8 cellular contexts compared by ENCODE assay signal in the genomic region with DNA sequence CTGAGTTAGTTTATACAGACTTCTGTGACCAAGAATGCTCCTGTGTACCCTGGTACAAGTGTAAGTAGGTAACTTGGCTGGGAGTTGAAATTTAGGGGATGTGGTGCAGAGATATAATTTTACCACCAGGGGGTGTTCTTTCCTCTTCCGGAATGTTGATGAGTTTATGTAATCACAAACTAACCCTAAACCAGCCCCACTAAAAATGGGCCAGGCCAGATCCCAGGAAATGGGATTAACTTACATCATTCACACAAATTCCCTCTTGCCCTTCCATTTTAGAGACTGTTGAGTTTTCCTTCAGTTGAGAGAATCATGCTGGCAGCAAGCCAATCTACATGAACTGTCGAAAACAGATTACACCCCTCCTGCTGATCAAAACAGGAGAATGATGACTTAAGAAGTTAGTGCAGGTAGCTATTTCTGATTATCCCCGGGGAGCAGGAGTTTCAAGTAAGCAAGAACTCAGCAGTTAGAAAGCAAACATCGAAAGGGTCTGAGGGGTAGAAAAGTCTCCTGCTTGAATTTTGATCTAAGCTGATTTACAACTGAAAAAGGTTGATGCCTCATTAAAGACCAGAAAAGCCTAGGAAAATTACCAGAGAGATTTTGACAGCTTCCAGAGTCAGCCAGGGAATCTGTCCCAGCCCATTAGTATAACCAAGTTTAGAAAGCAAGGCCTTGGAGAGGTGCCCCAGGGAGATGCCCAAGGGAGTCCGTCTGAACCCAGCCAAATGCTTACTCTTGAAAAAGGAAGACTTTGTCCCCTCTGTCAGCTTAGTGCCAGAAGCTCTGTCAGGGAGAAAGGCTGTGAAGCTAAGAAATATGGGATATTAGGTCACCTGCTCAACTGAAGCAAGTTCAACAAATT. TPM values are rescaled to one million over a fixed set of nuclear protein-coding genes. Genes with fewer than 3 reads are reported as not detected.
DNase-seq lines count a peak whose midpoint lies in the region; ATAC-seq and TF ChIP-seq lines count a peak whose summit lies in the region.

No MANE protein-coding gene starts in this region.

- POLR2A ChIA-PET in activated CD4-positive, alpha-beta memory T cell treated with anti-CD3 and anti-CD28 coated beads for 36 hours (lab: Charles Lee), result interaction anchor here (1.2 kb wide), 1 partner anchor 110 kb away, joined by 3 read pairs; no protein-coding TSS in a partner anchor

- peak overlapping the region; percentile 10 for H3K4me3 Mint-ChIP-seq in activated CD4-positive, alpha-beta memory T cell treated with anti-CD3 and anti-CD28 coated beads for 36 hours

- H3K27me3 Mint-ChIP-seq in activated CD4-positive, alpha-beta memory T cell treated with anti-CD3 and anti-CD28 coated beads for 36 hours, result peaks cover 3% of the 10 kb centered on the region

- CTCF ChIA-PET in activated CD4-positive, alpha-beta memory T cell treated with anti-CD3 and anti-CD28 coated beads for 36 hours (lab: Charles Lee), result interaction anchor here (0.6 to 3.3 kb wide), 27 partner anchors 8 to 666 kb away, joined by 3 to 47 read pairs (median 4); a partner anchor contains a TSS

- H3K4me1 ChIP-seq in thyroid gland, result peaks cover 22 to 40% of the 10 kb centered on the region in 2 donors

- H3K27ac ChIP-seq in thyroid gland, result peak overlapping the region; percentile 14 to 80 (median 53)

- no peaks in the 10 kb centered on the region for H3K36me3 Mint-ChIP-seq in activated CD4-positive, alpha-beta memory T cell treated with anti-CD3 and anti-CD28 coated beads for 36 hours

- no peaks in the 10 kb centered on the region for H3K9me3 Mint-ChIP-seq in activated CD4-positive, alpha-beta memory T cell treated with anti-CD3 and anti-CD28 coated beads for 36 hours

- no peak overlapping the region for H3K27ac Mint-ChIP-seq in activated CD4-positive, alpha-beta memory T cell treated with anti-CD3 and anti-CD28 coated beads for 36 hours

- no peak for TF ChIP-seq POLR2A in thyroid gland (IDR thresholded peaks at IDR 0.05)

- WGBS in thyroid gland, 2 donors, result 24 to 25% methylated on average over 5 of the region's 5 CpGs

- H3K4me1 Mint-ChIP-seq in activated CD4-positive, alpha-beta memory T cell treated with anti-CD3 and anti-CD28 coated beads for 36 hours (ENCODE audit: low read depth), result peaks cover 22% of the 10 kb centered on the region

- DNase-seq in activated effector memory CD4-positive, alpha-beta T cell treated with Interleukin-2 at 50 U/mL for 16 hours, result peak; percentile 7
- no peak for DNase-seq in activated effector memory CD4-positive, alpha-beta T cell treated with anti-CD3 and anti-CD28 coated beads, Interleukin-2, amount 50 U/mL, for 16 hours
- DNase-seq in NCI-H524 treated with DMSO at 0.1 percent for 48 hours (lab: John Stamatoyannopoulos, UW) (peak; percentile 41), epidermal melanocyte (ENCODE audit: insufficient read length, low spot score) (peak; percentile 64), middle frontal gyrus (ENCODE audit: extremely low spot score, low spot score) (peak; percentile 50), thyroid gland (peak; percentile 19 to 23)
- DNase-seq in activated CD4-positive, alpha-beta memory T cell treated with anti-CD3 and anti-CD28 coated beads for 36 hours, result peak; percentile 26

- no peaks in the 10 kb centered on the region for H3K36me3 ChIP-seq in thyroid gland

- no peaks in the 10 kb centered on the region for H3K27me3 ChIP-seq in thyroid gland

- peak; percentile 69 for ATAC-seq in HG03108 (IDR thresholded peaks at IDR 0.05; ENCODE audit: unreplicated experiment)

- H3K4me3 ChIP-seq in thyroid gland (replicated peaks in 1 of 3), result no peak overlapping the region

- no peaks in the 10 kb centered on the region for H3K9me3 ChIP-seq in thyroid gland

- intact Hi-C loops in activated CD4-positive, alpha-beta memory T cell treated with anti-CD3 and anti-CD28 coated beads for 36 hours (cut with micrococcal nuclease), result loop anchor here (1.0 to 5.0 kb wide), 6 partner anchors 26 to 642 kb away; a partner anchor contains a TSS
- intact Hi-C loops in thyroid gland (cut with DNase I), result loop anchor here (10.0 kb wide), 1 partner anchor 458 kb away; no protein-coding TSS in a partner anchor

- TF ChIP-seq CTCF in thyroid gland (IDR thresholded peaks at IDR 0.05), result peak; percentile 35 to 76 (median 60)

RNA-seq across cellular contexts. Expression of a gene that starts 32.3 kb away (rescaled TPM):
- total RNA-seq in activated CD4-positive, alpha-beta memory T cell treated with anti-CD3 and anti-CD28 coated beads for 36 hours, result 10 to 100 TPM; 49.3 to 53.0 TPM
- 10 to 100 TPM; 32.8 to 36.8 (median 34.5) TPM for total RNA-seq in thyroid gland
